ENCODE assay signal across 36 cellular contexts in genomic region chr6:169909113-169909512, GRCh38.
"Had no signal": no experiment of that assay in that cellular context is flagged by ENCODE, and none has a peak within 500 bp of the region (broad histone marks: within the 10 kb centered on the region; RNA-seq: fewer than 3 reads in every experiment).

No MANE protein-coding gene starts in this region.

- H3K4me3 ChIP-seq: ascending aorta, cardiac muscle cell had no signal

- H3K36me3 ChIP-seq: ascending aorta, cardiac muscle cell had no signal

- H3K4me1 Mint-ChIP-seq: activated CD4-positive, alpha-beta T cell treated with anti-CD3 and anti-CD28 coated beads, Interleukin-2, amount 10 ng/mL, durations not matched to agents 24 days and 14 days; activated T-helper 17 cell treated with anti-CD3 and anti-CD28 coated beads, Interleukin-2, amount 50 U/mL, for 72 hours had no signal

- H3K27ac ChIP-seq: ascending aorta, cardiac muscle cell, VCaP had no signal

- H3K27ac Mint-ChIP-seq: activated B cell treated with CpG ODN at 0.5 μM for 24 hours; activated CD4-positive, alpha-beta memory T cell treated with anti-CD3 and anti-CD28 coated beads for 36 hours; activated CD4-positive, alpha-beta T cell treated with anti-CD3 and anti-CD28 coated beads, Interleukin-2, amount 10 ng/mL, durations not matched to agents 24 days and 14 days; activated CD8-positive, alpha-beta T cell treated with anti-CD3 and anti-CD28 coated beads for 36 hours; activated naive CD4-positive, alpha-beta T cell treated with anti-CD3 and anti-CD28 coated beads for 36 hours; activated naive CD4-positive, alpha-beta T cell treated with anti-CD3 and anti-CD28 coated beads, Interleukin-2, amount 50 U/mL, for 24 hours; activated naive CD8-positive, alpha-beta T cell; activated naive CD8-positive, alpha-beta T cell treated with anti-CD3 and anti-CD28 coated beads, Interleukin-2, amount 50 U/mL, for 24 hours; activated T-cell treated with anti-CD3 and anti-CD28 coated beads, Interleukin-2, amount 50 U/mL, for 72 hours; activated T-helper 1 cell treated with anti-CD3 and anti-CD28 coated beads, Interleukin-12 subunit alpha, Interleukin-12 subunit beta, Interleukin-2, Interleukin-4 antibody, amounts not matched to agents 30 ng/mL and 10 ng/mL and 1 ng/mL, durations not matched to agents 14 hours and 24 hours and 36 hours; activated T-helper 17 cell treated with anti-CD3 and anti-CD28 coated beads, Interleukin-2, amount 50 U/mL, for 72 hours; brain; T-helper 1 cell treated with Interleukin-12 subunit alpha and Interleukin-12 subunit beta and Interleukin-4 antibody, amounts not matched to agents 30 μg/mL and 1 μg/mL, for 36 hours; T-helper 2 cell treated with Interferon-gamma antibody and Interleukin-4, amounts not matched to agents 5 μg/mL and 100 μg/mL, for 36 hours had no signal

- H3K27me3 ChIP-seq: ascending aorta, cardiac muscle cell had no signal

- H3K4me3 Mint-ChIP-seq: activated B cell treated with CpG ODN at 0.5 μM for 24 hours; activated CD4-positive, alpha-beta memory T cell treated with anti-CD3 and anti-CD28 coated beads for 36 hours; activated CD4-positive, alpha-beta T cell treated with anti-CD3 and anti-CD28 coated beads, Interleukin-2, amount 10 ng/mL, durations not matched to agents 24 days and 14 days; activated CD8-positive, alpha-beta T cell treated with anti-CD3 and anti-CD28 coated beads for 36 hours; activated naive CD4-positive, alpha-beta T cell treated with anti-CD3 and anti-CD28 coated beads for 36 hours; activated naive CD4-positive, alpha-beta T cell treated with anti-CD3 and anti-CD28 coated beads, Interleukin-2, amount 50 U/mL, for 24 hours; activated naive CD8-positive, alpha-beta T cell; activated naive CD8-positive, alpha-beta T cell treated with anti-CD3 and anti-CD28 coated beads, Interleukin-2, amount 50 U/mL, for 24 hours; activated T-cell treated with anti-CD3 and anti-CD28 coated beads, Interleukin-2, amount 50 U/mL, for 4 hours; activated T-cell treated with anti-CD3 and anti-CD28 coated beads, Interleukin-2, amount 50 U/mL, for 72 hours; activated T-helper 1 cell treated with anti-CD3 and anti-CD28 coated beads, Interleukin-12 subunit alpha, Interleukin-12 subunit beta, Interleukin-2, Interleukin-4 antibody, amounts not matched to agents 30 ng/mL and 10 ng/mL and 1 ng/mL, durations not matched to agents 14 hours and 24 hours and 36 hours; activated T-helper 17 cell treated with anti-CD3 and anti-CD28 coated beads, Interleukin-2, amount 50 U/mL, for 72 hours; brain; central memory CD8-positive, alpha-beta T cell; T-helper 1 cell treated with Interleukin-12 subunit alpha and Interleukin-12 subunit beta and Interleukin-4 antibody, amounts not matched to agents 30 μg/mL and 1 μg/mL, for 36 hours; T-helper 2 cell treated with Interferon-gamma antibody and Interleukin-4, amounts not matched to agents 5 μg/mL and 100 μg/mL, for 36 hours had no signal

- ATAC-seq: activated CD8-positive, alpha-beta T cell treated with anti-CD3 and anti-CD28 coated beads for 36 hours; activated naive CD8-positive, alpha-beta T cell treated with anti-CD3 and anti-CD28 coated beads, Interleukin-2, amount 50 U/mL, for 24 hours; activated T-cell treated with anti-CD3 and anti-CD28 coated beads, Interleukin-2, amount 50 U/mL, for 4 hours; activated T-cell treated with anti-CD3 and anti-CD28 coated beads, Interleukin-2, amount 50 U/mL, for 72 hours; activated T-helper 17 cell treated with anti-CD3 and anti-CD28 coated beads, Interleukin-2, amount 50 U/mL, for 72 hours had no signal

- H3K36me3 Mint-ChIP-seq: activated CD4-positive, alpha-beta memory T cell treated with anti-CD3 and anti-CD28 coated beads for 36 hours; activated naive CD4-positive, alpha-beta T cell treated with anti-CD3 and anti-CD28 coated beads, Interleukin-2, amount 50 U/mL, for 24 hours; activated naive CD8-positive, alpha-beta T cell; brain had no signal

- H3K27me3 Mint-ChIP-seq: activated B cell treated with CpG ODN at 0.5 μM for 24 hours; activated CD4-positive, alpha-beta T cell treated with anti-CD3 and anti-CD28 coated beads, Interleukin-2, amount 10 ng/mL, durations not matched to agents 24 days and 14 days; activated CD8-positive, alpha-beta T cell treated with anti-CD3 and anti-CD28 coated beads for 36 hours; activated naive CD4-positive, alpha-beta T cell treated with anti-CD3 and anti-CD28 coated beads, Interleukin-2, amount 50 U/mL, for 24 hours; brain had no signal

- H3K4me1 ChIP-seq: ascending aorta had no signal

- DNase-seq: activated B cell treated with CpG ODN at 0.5 μM for 24 hours; activated CD4-positive, alpha-beta memory T cell treated with anti-CD3 and anti-CD28 coated beads for 36 hours; activated CD4-positive, alpha-beta T cell treated with anti-CD3 and anti-CD28 coated beads for 4 hours; activated CD4-positive, alpha-beta T cell treated with anti-CD3 and anti-CD28 coated beads, Interleukin-2, amount 10 ng/mL, durations not matched to agents 24 days and 14 days; activated CD4-positive, alpha-beta T cell treated with anti-CD3 and anti-CD28 coated beads, Interleukin-2, amount 50 U/mL, for 1 hour; activated CD4-positive, alpha-beta T cell treated with anti-CD3 and anti-CD28 coated beads, Interleukin-2, amount 50 U/mL, for 4 hours; activated CD4-positive, CD25-positive, alpha-beta regulatory T cell treated with anti-CD3 and anti-CD28 coated beads, Interleukin-2, amount 50 U/mL, for 72 hours; activated CD8-positive, alpha-beta memory T cell treated with anti-CD3 and anti-CD28 coated beads, Interleukin-2, amount 50 U/mL, for 4 hours; activated CD8-positive, alpha-beta T cell treated with anti-CD3 and anti-CD28 coated beads for 36 hours; activated effector memory CD4-positive, alpha-beta T cell treated with anti-CD3 and anti-CD28 coated beads, Interleukin-2, amount 50 U/mL, for 16 hours; activated gamma-delta T cell treated with Interleukin-2 at 50 U/mL for 16 hours; activated naive CD4-positive, alpha-beta T cell; activated naive CD4-positive, alpha-beta T cell treated with anti-CD3 and anti-CD28 coated beads for 36 hours; activated naive CD8-positive, alpha-beta T cell treated with anti-CD3 and anti-CD28 coated beads, Interleukin-2, amount 50 U/mL, for 24 hours; activated T-cell treated with anti-CD3 and anti-CD28 coated beads for 4 hours; activated T-cell treated with anti-CD3 and anti-CD28 coated beads, Interleukin-2, amount 50 U/mL, for 1 hour; activated T-cell treated with anti-CD3 and anti-CD28 coated beads, Interleukin-2, amount 50 U/mL, for 4 hours; activated T-cell treated with anti-CD3 and anti-CD28 coated beads, Interleukin-2, amount 50 U/mL, for 72 hours; amygdala; anterior cingulate cortex; caudate nucleus; cerebellar nuclear complex; T-helper 1 cell; T-helper 2 cell; T-helper 9 cell had no signal

- H3K9me3 ChIP-seq: ascending aorta had no signal

- H3K9me3 Mint-ChIP-seq: activated CD4-positive, alpha-beta memory T cell treated with anti-CD3 and anti-CD28 coated beads for 36 hours; activated CD4-positive, alpha-beta T cell treated with anti-CD3 and anti-CD28 coated beads, Interleukin-2, amount 10 ng/mL, durations not matched to agents 24 days and 14 days; activated CD8-positive, alpha-beta T cell treated with anti-CD3 and anti-CD28 coated beads for 36 hours; activated naive CD4-positive, alpha-beta T cell treated with anti-CD3 and anti-CD28 coated beads for 36 hours; activated naive CD4-positive, alpha-beta T cell treated with anti-CD3 and anti-CD28 coated beads, Interleukin-2, amount 50 U/mL, for 24 hours; activated naive CD8-positive, alpha-beta T cell treated with anti-CD3 and anti-CD28 coated beads, Interleukin-2, amount 50 U/mL, for 24 hours; activated T-cell treated with anti-CD3 and anti-CD28 coated beads, Interleukin-2, amount 50 U/mL, for 4 hours; activated T-cell treated with anti-CD3 and anti-CD28 coated beads, Interleukin-2, amount 50 U/mL, for 72 hours; activated T-helper 1 cell treated with anti-CD3 and anti-CD28 coated beads, Interleukin-12 subunit alpha, Interleukin-12 subunit beta, Interleukin-2, Interleukin-4 antibody, amounts not matched to agents 30 ng/mL and 10 ng/mL and 1 ng/mL, durations not matched to agents 14 hours and 24 hours and 36 hours; activated T-helper 17 cell treated with anti-CD3 and anti-CD28 coated beads, Interleukin-2, amount 50 U/mL, for 72 hours; brain; central memory CD8-positive, alpha-beta T cell; T-helper 1 cell treated with Interleukin-12 subunit alpha and Interleukin-12 subunit beta and Interleukin-4 antibody, amounts not matched to agents 30 μg/mL and 1 μg/mL, for 36 hours; T-helper 2 cell treated with Interferon-gamma antibody and Interleukin-4, amounts not matched to agents 5 μg/mL and 100 μg/mL, for 36 hours had no signal
